ENCODE assay signal across 8 cellular contexts in genomic region chr2:136207030-136207623, GRCh38.
DNase-seq lines count a peak whose midpoint lies in the region; ATAC-seq and TF ChIP-seq lines count a peak whose summit lies in the region.

No MANE protein-coding gene starts in this region.

- H3K9ac ChIP-seq in BLaER1: peak overlapping the region; percentile 69
- H3K9ac ChIP-seq in PC-3 (ENCODE audit: low read length): no peak overlapping the region

- H3K27ac Mint-ChIP-seq in T-helper 1 cell treated with Interleukin-12 subunit alpha and Interleukin-12 subunit beta and Interleukin-4 antibody, amounts not matched to agents 30 μg/mL and 1 μg/mL, for 36 hours: peak overlapping the region; percentile 12

- H3K27me3 ChIP-seq in BLaER1: no peaks in the 10 kb centered on the region
- peaks cover 69% of the 10 kb centered on the region for H3K27me3 ChIP-seq in PC-3 (ENCODE audit: low read length)

- peaks cover 5% of the 10 kb centered on the region for H3K36me3 Mint-ChIP-seq in T-helper 1 cell treated with Interleukin-12 subunit alpha and Interleukin-12 subunit beta and Interleukin-4 antibody, amounts not matched to agents 30 μg/mL and 1 μg/mL, for 36 hours (ENCODE audit: low read depth)

- H3K9me3 Mint-ChIP-seq in T-helper 1 cell treated with Interleukin-12 subunit alpha and Interleukin-12 subunit beta and Interleukin-4 antibody, amounts not matched to agents 30 μg/mL and 1 μg/mL, for 36 hours: peaks cover 16% of the 10 kb centered on the region

- intact Hi-C loops in PC-3 (cut with micrococcal nuclease): no loop called here

- TF ChIP-seq CTCF in PC-3 (conservative IDR thresholded peaks at IDR 0.05; ENCODE audit: low read depth, low read length): no peak

- H3K36me3 ChIP-seq in BLaER1 (no peaks in the 10 kb centered on the region), PC-3 (ENCODE audit: low read depth, low read length) (no peaks in the 10 kb centered on the region)

- no peak overlapping the region for H3K4me3 Mint-ChIP-seq in T-helper 1 cell treated with Interleukin-12 subunit alpha and Interleukin-12 subunit beta and Interleukin-4 antibody, amounts not matched to agents 30 μg/mL and 1 μg/mL, for 36 hours

- H3K79me2 ChIP-seq in PC-3 (ENCODE audit: low read length): no peaks in the 10 kb centered on the region

- H3F3A ChIP-seq in PC-3 (ENCODE audit: low read length, unreplicated experiment): no peaks in the 10 kb centered on the region

- peak overlapping the region; percentile 86 for H3K4me2 ChIP-seq in BLaER1
- no peak overlapping the region for H3K4me2 ChIP-seq in PC-3 (ENCODE audit: low read length)

- DNase-seq in HCEC 1CT (no peak), PC-3 (no peak), mucosa of gallbladder (ENCODE audit: low spot score) (no peak), GM03348 (ENCODE audit: low spot score) (no peak)

- H3K4me1 ChIP-seq in BLaER1: peaks cover 77% of the 10 kb centered on the region
- no peaks in the 10 kb centered on the region for H3K4me1 ChIP-seq in PC-3 (ENCODE audit: insufficient read depth, low read length)

- POLR2A ChIA-PET in PC-3 (lab: Charles Lee; ENCODE audit: unreplicated experiment): no interaction called here

- H4K20me1 ChIP-seq in BLaER1: no peaks in the 10 kb centered on the region
- no peaks in the 10 kb centered on the region for H4K20me1 ChIP-seq in PC-3 (ENCODE audit: low read length)

- H3K27ac ChIP-seq in BLaER1: peak overlapping the region; percentile 92
- no peak overlapping the region for H3K27ac ChIP-seq in PC-3 (ENCODE audit: low read length)

- H3K9me3 ChIP-seq in BLaER1: peaks cover 42% of the 10 kb centered on the region
- H3K9me3 ChIP-seq in PC-3 (ENCODE audit: low read length): no peaks in the 10 kb centered on the region

- H3K27me3 Mint-ChIP-seq in T-helper 1 cell treated with Interleukin-12 subunit alpha and Interleukin-12 subunit beta and Interleukin-4 antibody, amounts not matched to agents 30 μg/mL and 1 μg/mL, for 36 hours (ENCODE audit: low read depth): no peaks in the 10 kb centered on the region

- CTCF ChIA-PET in PC-3 (lab: Charles Lee): no interaction called here

- no peak overlapping the region for H2AFZ ChIP-seq in PC-3 (ENCODE audit: low read length)

- ATAC-seq in GM18909 (IDR thresholded peaks at IDR 0.05; ENCODE audit: poor library complexity, unreplicated experiment) (peak; percentile 46), HG03060 (IDR thresholded peaks at IDR 0.05; ENCODE audit: low read depth, unreplicated experiment) (peak; percentile 32), PC-3 (no peak)

- no TSS peak for BruUV-seq in PC-3 (replicated peaks; lab: Mats Ljungman, UMichigan)

- H3K4me1 Mint-ChIP-seq in T-helper 1 cell treated with Interleukin-12 subunit alpha and Interleukin-12 subunit beta and Interleukin-4 antibody, amounts not matched to agents 30 μg/mL and 1 μg/mL, for 36 hours (ENCODE audit: low read depth): peaks cover 7% of the 10 kb centered on the region

- H3K4me3 ChIP-seq in BLaER1: peak overlapping the region; percentile 51
- H3K4me3 ChIP-seq in PC-3 (ENCODE audit: low read length): no peak overlapping the region

- no peaks in the 10 kb centered on the region for H3K9me2 ChIP-seq in PC-3 (replicated peaks; ENCODE audit: low read length)
